Comparison of ENCODE assay signal across 16 cellular contexts in genomic region chr17:61325382-61326073, GRCh38.
DNase-seq lines count a peak whose midpoint lies in the region; ATAC-seq and TF ChIP-seq lines count a peak whose summit lies in the region.
"Had no signal": no experiment of that assay in that cellular context is flagged by ENCODE, and none has a peak within 500 bp of the region (broad histone marks: within the 10 kb centered on the region; RNA-seq: fewer than 3 reads in every experiment).

No MANE protein-coding gene starts in this region.

- peaks cover 4% of the 10 kb centered on the region for H3K27me3 Mint-ChIP-seq in glutamatergic neuron (ENCODE audit: unreplicated experiment)

- intact Hi-C loops in tibial artery (cut with DNase I; ENCODE audit: low total_unique reads) = no loop called here

- no peaks in the 10 kb centered on the region for H3K36me3 ChIP-seq in tibial artery

- peaks cover 36% of the 10 kb centered on the region for H3K4me1 Mint-ChIP-seq in glutamatergic neuron (ENCODE audit: low read depth, unreplicated experiment)

- H3K4me1 ChIP-seq in tibial artery = peaks cover 0 to 49% (median 25%) of the 10 kb centered on the region in 4 donors

- H3K36me3 Mint-ChIP-seq in glutamatergic neuron (ENCODE audit: unreplicated experiment) = no peaks in the 10 kb centered on the region

- in situ Hi-C loops in SK-MEL-5 (cut with HindIII; ENCODE audit: low pct_unique_long_range_greater_than_20kb, low sequenced_read_pairs) = no loop called here

- H3K4me3 ChIP-seq in tibial artery = no peak overlapping the region

- TF ChIP-seq CTCF in glutamatergic neuron (IDR thresholded peaks at IDR 0.05; ENCODE audit: partially characterized antibody, unreplicated experiment) = no peak
- TF ChIP-seq CTCF in tibial artery (IDR thresholded peaks at IDR 0.05) = no peak

- DNase-seq in NCI-H82 (lab: John Stamatoyannopoulos, UW) = peak; percentile 51
- DNase-seq in NCI-H82 treated with DMSO at 0.1 percent for 48 hours (lab: John Stamatoyannopoulos, UW; ENCODE audit: unreplicated experiment) = no peak
- peak; percentile 51 for DNase-seq in SK-MEL-5 (ENCODE audit: low read depth, low spot score)
- DNase-seq in glutamatergic neuron = peak; percentile 46
- no peak for DNase-seq in tibial artery
- no peak for DNase-seq in COLO829 (ENCODE audit: low spot score)
- DNase-seq in left lobe of liver (ENCODE audit: low spot score) = no peak
- DNase-seq: activated CD4-positive, alpha-beta T cell treated with anti-CD3 and anti-CD28 coated beads, Interleukin-2, amount 50 U/mL, for 1 hour; activated naive CD4-positive, alpha-beta T cell; dermis blood vessel endothelial cell; GF-D8; hypothalamus; NCI-H524; stimulated activated CD8-positive, alpha-beta memory T cell treated with anti-CD3 and anti-CD28 coated beads, Interleukin-4, amount 100 ng/mL, for 48 hours had no signal

- ATAC-seq in HG03432 (IDR thresholded peaks at IDR 0.05; ENCODE audit: unreplicated experiment) (no peak), left lobe of liver (no peak)

- H3K4me3 Mint-ChIP-seq in glutamatergic neuron (ENCODE audit: unreplicated experiment) = peak overlapping the region; percentile 51

- H3K9me3 ChIP-seq in tibial artery = no peaks in the 10 kb centered on the region

- H3K27me3 ChIP-seq in tibial artery = no peaks in the 10 kb centered on the region

- H3K27ac Mint-ChIP-seq in glutamatergic neuron (ENCODE audit: unreplicated experiment) = peak overlapping the region; percentile 81

- peak overlapping the region; percentile 53 to 72 for H3K27ac ChIP-seq in tibial artery
- H3K27ac ChIP-seq: KMS-11 had no signal

- H3K9me3 Mint-ChIP-seq in glutamatergic neuron (ENCODE audit: unreplicated experiment) = peaks cover 4% of the 10 kb centered on the region

Comparison
In these comparisons a context has a peak if more than half of its experiments do, and no peak if none do; other contexts are left out.
1. DNase-seq: peak in NCI-H82 (single experiment), SK-MEL-5 (single experiment) and glutamatergic neuron (single experiment); none in NCI-H82 treated with DMSO at 0.1 percent for 48 hours (single experiment), tibial artery (0 of 2), COLO829 (single experiment) and left lobe of liver (single experiment).